Comparison of ENCODE assay signal across 1 cellular context in the genomic region with DNA sequence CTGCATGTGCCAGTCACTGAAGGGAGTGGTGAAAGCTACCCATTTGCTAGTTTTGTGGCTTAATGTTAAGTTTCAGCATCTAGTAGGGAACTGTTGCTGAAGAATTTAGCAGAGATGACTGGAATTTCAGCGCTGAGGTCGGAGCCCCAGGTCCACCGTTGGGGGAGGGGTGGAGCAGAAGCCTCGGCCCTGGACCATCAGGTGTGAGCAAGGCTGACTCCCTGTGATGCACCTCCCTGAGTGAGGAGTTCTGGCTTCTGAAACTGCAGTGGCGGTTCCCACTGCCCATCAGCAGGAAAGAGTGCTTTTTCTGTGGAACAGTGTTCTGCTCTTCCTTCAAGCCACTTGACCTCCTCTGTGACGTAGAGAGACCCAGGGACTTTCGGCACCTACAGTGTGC.
A peak's percentile ranks its signal among the peaks of the same experiment; 100 is the strongest.
TF ChIP-seq lines count a peak whose summit lies in the region.

No MANE protein-coding gene starts in this region.

TF ChIP-seq in HepG2, 621 proteins besides CTCF, POLR2A, EP300 and RAD21 (continued from another document):
- TF ChIP-seq, protein P1, sequence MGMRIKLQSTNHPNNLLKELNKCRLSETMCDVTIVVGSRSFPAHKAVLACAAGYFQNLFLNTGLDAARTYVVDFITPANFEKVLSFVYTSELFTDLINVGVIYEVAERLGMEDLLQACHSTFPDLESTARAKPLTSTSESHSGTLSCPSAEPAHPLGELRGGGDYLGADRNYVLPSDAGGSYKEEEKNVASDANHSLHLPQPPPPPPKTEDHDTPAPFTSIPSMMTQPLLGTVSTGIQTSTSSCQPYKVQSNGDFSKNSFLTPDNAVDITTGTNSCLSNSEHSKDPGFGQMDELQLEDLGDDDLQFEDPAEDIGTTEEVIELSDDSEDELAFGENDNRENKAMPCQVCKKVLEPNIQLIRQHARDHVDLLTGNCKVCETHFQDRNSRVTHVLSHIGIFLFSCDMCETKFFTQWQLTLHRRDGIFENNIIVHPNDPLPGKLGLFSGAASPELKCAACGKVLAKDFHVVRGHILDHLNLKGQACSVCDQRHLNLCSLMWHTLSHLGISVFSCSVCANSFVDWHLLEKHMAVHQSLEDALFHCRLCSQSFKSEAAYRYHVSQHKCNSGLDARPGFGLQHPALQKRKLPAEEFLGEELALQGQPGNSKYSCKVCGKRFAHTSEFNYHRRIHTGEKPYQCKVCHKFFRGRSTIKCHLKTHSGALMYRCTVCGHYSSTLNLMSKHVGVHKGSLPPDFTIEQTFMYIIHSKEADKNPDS (CRISPR knock-in tag; IDR thresholded peaks at IDR 0.05), result no peak
- TF ChIP-seq ZNF530 (CRISPR knock-in tag; IDR thresholded peaks at IDR 0.05; ENCODE audit: low read depth) (no peak), PAF1 (CRISPR knock-in tag; IDR thresholded peaks at IDR 0.05) (no peak), KDM1A (CRISPR knock-in tag; IDR thresholded peaks at IDR 0.05) (0 out of 2 replicates have a peak, but pooled peaks have one; percentile 18), SAP130 (CRISPR knock-in tag; IDR thresholded peaks at IDR 0.05; ENCODE audit: low read depth) (peak; percentile 38; the same call in 1 of the 2 replicates), GTF2F1 (IDR thresholded peaks at IDR 0.05; ENCODE audit: low read length) (no peak), ZNF343 (CRISPR knock-in tag; IDR thresholded peaks at IDR 0.05) (no peak), ZNF260 (CRISPR knock-in tag; IDR thresholded peaks at IDR 0.05; ENCODE audit: borderline replicate concordance, low read depth) (no peak), SIX1 (CRISPR knock-in tag; IDR thresholded peaks at IDR 0.05; ENCODE audit: borderline replicate concordance) (no peak), ZNF460 (CRISPR knock-in tag; IDR thresholded peaks at IDR 0.05; ENCODE audit: borderline replicate concordance) (no peak), TP53 (CRISPR knock-in tag; conservative IDR thresholded peaks at IDR 0.05) (no peak), ZNF773 (CRISPR knock-in tag; IDR thresholded peaks at IDR 0.05; ENCODE audit: borderline replicate concordance) (no peak), ATF3 (CRISPR knock-in tag; IDR thresholded peaks at IDR 0.05) (no peak), NR2F2 (IDR thresholded peaks at IDR 0.05; ENCODE audit: borderline replicate concordance, low read depth) (no peak)
